In genomic region chr10:44935961-44936285, GRCh38 we compare ENCODE assay signal across 12 cellular contexts. TPM values are rescaled to one million over a fixed set of nuclear protein-coding genes. Genes with fewer than 3 reads are reported as not detected.
DNase-seq lines count a peak whose midpoint lies in the region; ATAC-seq lines count a peak whose summit lies in the region.
"Had no signal": no experiment of that assay in that cellular context is flagged by ENCODE, and none has a peak within 500 bp of the region (broad histone marks: within the 10 kb centered on the region; RNA-seq: fewer than 3 reads in every experiment).

No MANE protein-coding gene starts in this region.

- H3K27me3 Mint-ChIP-seq in activated CD4-positive, alpha-beta T cell treated with anti-CD3 and anti-CD28 coated beads, Interleukin-2, amount 10 ng/mL, durations not matched to agents 24 days and 14 days, result peaks cover 2% of the 10 kb centered on the region
- peaks cover 0 to 19% of the 10 kb centered on the region in 2 donors for H3K27me3 Mint-ChIP-seq in effector memory CD8-positive, alpha-beta T cell

- intact Hi-C loops in activated CD4-positive, alpha-beta T cell treated with anti-CD3 and anti-CD28 coated beads, Interleukin-2, amount 10 ng/mL, durations not matched to agents 24 days and 14 days (cut with micrococcal nuclease), result no loop called here

- H3K27me3 ChIP-seq in skeletal muscle tissue (ENCODE audit: control insufficient read depth in 3 of 3, insufficient read depth in 3 of 3, low read length in 3 of 3), result no peaks in the 10 kb centered on the region

- ATAC-seq in effector memory CD8-positive, alpha-beta T cell (replicated peaks), result no peak
- no peak for ATAC-seq in HG02759 (IDR thresholded peaks at IDR 0.05; ENCODE audit: unreplicated experiment)
- ATAC-seq in HG03521 (IDR thresholded peaks at IDR 0.05; ENCODE audit: unreplicated experiment), result no peak

- no peaks in the 10 kb centered on the region for H3K9me3 Mint-ChIP-seq in activated CD4-positive, alpha-beta T cell treated with anti-CD3 and anti-CD28 coated beads, Interleukin-2, amount 10 ng/mL, durations not matched to agents 24 days and 14 days
- H3K9me3 Mint-ChIP-seq in effector memory CD8-positive, alpha-beta T cell, result no peaks in the 10 kb centered on the region

- no peaks in the 10 kb centered on the region for H3K9me3 ChIP-seq in skeletal muscle tissue (ENCODE audit: control insufficient read depth in 3 of 3, low read length in 3 of 3)

- H3K27ac Mint-ChIP-seq in activated CD4-positive, alpha-beta T cell treated with anti-CD3 and anti-CD28 coated beads, Interleukin-2, amount 10 ng/mL, durations not matched to agents 24 days and 14 days, result peak overlapping the region; percentile 32
- peak overlapping the region; percentile 51 to 81 for H3K27ac Mint-ChIP-seq in effector memory CD8-positive, alpha-beta T cell
- H3K27ac Mint-ChIP-seq: activated naive CD4-positive, alpha-beta T cell treated with anti-CD3 and anti-CD28 coated beads for 36 hours had no signal

- no peaks in the 10 kb centered on the region for H3K36me3 Mint-ChIP-seq in activated CD4-positive, alpha-beta T cell treated with anti-CD3 and anti-CD28 coated beads, Interleukin-2, amount 10 ng/mL, durations not matched to agents 24 days and 14 days (ENCODE audit: low read depth)
- no peaks in the 10 kb centered on the region for H3K36me3 Mint-ChIP-seq in effector memory CD8-positive, alpha-beta T cell (ENCODE audit: insufficient read depth)

- no peak overlapping the region for H3K4me3 Mint-ChIP-seq in activated CD4-positive, alpha-beta T cell treated with anti-CD3 and anti-CD28 coated beads, Interleukin-2, amount 10 ng/mL, durations not matched to agents 24 days and 14 days
- no peak overlapping the region for H3K4me3 Mint-ChIP-seq in effector memory CD8-positive, alpha-beta T cell
- H3K4me3 Mint-ChIP-seq: activated naive CD4-positive, alpha-beta T cell treated with anti-CD3 and anti-CD28 coated beads for 36 hours had no signal

- no peak for DNase-seq in activated CD4-positive, alpha-beta T cell treated with anti-CD3 and anti-CD28 coated beads, Interleukin-2, amount 10 ng/mL, durations not matched to agents 24 days and 14 days
- DNase-seq in activated CD4-positive, alpha-beta T cell treated with anti-CD3 and anti-CD28 coated beads for 1 hour, result no peak
- peak; percentile 83 for DNase-seq in MV-4-11 (lab: John Stamatoyannopoulos, UW)
- DNase-seq in effector memory CD8-positive, alpha-beta T cell, result no peak
- DNase-seq in HuH-7 (ENCODE audit: low spot score), result no peak
- DNase-seq: activated naive CD4-positive, alpha-beta T cell treated with anti-CD3 and anti-CD28 coated beads for 36 hours had no signal

- H3K9ac ChIP-seq in skeletal muscle tissue (ENCODE audit: low read depth in 1 of 3, low read length in 3 of 3), result no peak overlapping the region

- peaks cover 22 to 40% (median 40%) of the 10 kb centered on the region in 3 donors for H3K4me1 ChIP-seq in skeletal muscle tissue (ENCODE audit: control insufficient read depth in 3 of 3, insufficient read depth in 3 of 3, low read length in 3 of 3)

- H3K36me3 ChIP-seq in skeletal muscle tissue (ENCODE audit: control insufficient read depth in 3 of 3, insufficient read depth in 3 of 3, low read length in 3 of 3), result no peaks in the 10 kb centered on the region

- H3K4me1 Mint-ChIP-seq in activated CD4-positive, alpha-beta T cell treated with anti-CD3 and anti-CD28 coated beads, Interleukin-2, amount 10 ng/mL, durations not matched to agents 24 days and 14 days, result peaks cover 7% of the 10 kb centered on the region
- H3K4me1 Mint-ChIP-seq in effector memory CD8-positive, alpha-beta T cell (ENCODE audit: low read depth in 2 of 2), result peaks cover 0 to 11% of the 10 kb centered on the region in 2 donors

- peak overlapping the region; percentile 23 for H3K27ac ChIP-seq in skeletal muscle tissue (ENCODE audit: low read depth, low read length)

- H3K4me3 ChIP-seq in skeletal muscle tissue (ENCODE audit: low read length in 3 of 3), result no peak overlapping the region

RNA-seq across cellular contexts. Expression of gene RASSF4, which starts 23.7 kb away (rescaled TPM):
- 1.3 and 1.5 TPM in 2 replicates for total RNA-seq in activated CD4-positive, alpha-beta T cell treated with anti-CD3 and anti-CD28 coated beads, Interleukin-2, amount 10 ng/mL, durations not matched to agents 24 days and 14 days
- total RNA-seq in skeletal muscle tissue, result 21.4 TPM

RNA-seq across cellular contexts. Expression of gene TMEM72, which starts 24.8 kb away (rescaled TPM):
- total RNA-seq in activated CD4-positive, alpha-beta T cell treated with anti-CD3 and anti-CD28 coated beads, Interleukin-2, amount 10 ng/mL, durations not matched to agents 24 days and 14 days, result not detected in 2 replicates
- under 0.01 TPM for total RNA-seq in skeletal muscle tissue
- total RNA-seq: activated naive CD4-positive, alpha-beta T cell treated with anti-CD3 and anti-CD28 coated beads for 36 hours; M059J; T-helper 2 cell treated with Interferon-gamma antibody and Interleukin-4, amounts not matched to agents 100 ng/mL and 5 ng/mL, for 36 hours; urinary bladder had no signal

RNA-seq across cellular contexts. Expression of gene DEPP1, which starts 42.7 kb away (rescaled TPM):
- 3.3 and 4.3 TPM in 2 replicates for total RNA-seq in activated CD4-positive, alpha-beta T cell treated with anti-CD3 and anti-CD28 coated beads, Interleukin-2, amount 10 ng/mL, durations not matched to agents 24 days and 14 days
- total RNA-seq in skeletal muscle tissue, result 12.5 TPM
